8 cellular contexts compared by ENCODE assay signal in the genomic region with DNA sequence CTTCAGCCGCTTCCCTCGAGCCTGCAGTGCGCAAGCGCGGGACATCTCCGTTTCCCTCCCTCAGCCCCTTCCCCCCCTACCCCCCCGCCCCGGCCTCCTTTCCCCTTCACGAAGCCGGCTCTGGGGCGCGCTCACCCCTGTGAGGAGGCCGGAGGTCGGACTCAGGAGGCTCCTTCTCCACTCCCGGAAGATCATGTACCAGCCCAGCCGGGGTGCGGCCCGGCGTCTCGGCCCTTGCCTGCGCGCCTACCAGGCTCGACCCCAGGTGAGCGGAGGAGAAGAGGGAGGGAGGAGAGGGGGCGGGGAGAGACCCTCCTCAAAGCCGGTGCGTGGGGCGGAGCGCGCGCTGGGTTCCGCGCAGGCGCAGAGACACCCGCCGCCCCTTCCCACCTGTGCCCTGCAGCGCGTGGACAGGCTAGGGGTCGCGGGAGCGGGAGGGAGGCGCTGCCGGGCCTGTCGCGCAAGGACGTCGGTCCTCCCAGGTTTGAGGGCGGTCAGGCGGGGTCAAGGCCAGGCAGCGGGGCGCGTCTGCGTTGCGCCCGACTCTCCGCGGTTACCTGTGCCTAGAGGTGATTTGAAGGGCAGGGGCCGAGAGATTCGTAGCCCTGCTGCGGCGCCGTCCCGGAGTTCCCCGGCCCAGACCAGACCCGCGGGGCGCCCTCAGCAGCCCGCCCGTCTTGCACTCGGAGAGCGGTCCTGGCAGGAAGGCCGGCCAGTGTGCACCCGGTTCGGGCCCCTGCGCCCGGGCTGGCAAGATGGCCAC. TPM values are rescaled to one million over a fixed set of nuclear protein-coding genes. Genes with fewer than 3 reads are reported as not detected.
DNase-seq lines count a peak whose midpoint lies in the region; ATAC-seq and TF ChIP-seq lines count a peak whose summit lies in the region.

A gene with protein sequence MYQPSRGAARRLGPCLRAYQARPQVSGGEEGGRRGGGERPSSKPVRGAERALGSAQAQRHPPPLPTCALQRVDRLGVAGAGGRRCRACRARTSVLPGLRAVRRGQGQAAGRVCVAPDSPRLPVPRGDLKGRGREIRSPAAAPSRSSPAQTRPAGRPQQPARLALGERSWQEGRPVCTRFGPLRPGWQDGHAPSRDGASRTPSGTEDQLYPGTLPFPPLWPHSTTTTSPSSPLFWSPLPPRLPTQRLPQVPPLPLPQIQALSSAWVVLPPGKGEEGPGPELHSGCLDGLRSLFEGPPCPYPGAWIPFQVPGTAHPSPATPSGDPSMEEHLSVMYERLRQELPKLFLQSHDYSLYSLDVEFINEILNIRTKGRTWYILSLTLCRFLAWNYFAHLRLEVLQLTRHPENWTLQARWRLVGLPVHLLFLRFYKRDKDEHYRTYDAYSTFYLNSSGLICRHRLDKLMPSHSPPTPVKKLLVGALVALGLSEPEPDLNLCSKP (plus strand): TSS at position 95 of the 763 bp plus-strand sequence. CDS start 99 bp downstream, at position 194.

- no peaks in the 10 kb centered on the region for H3K9me3 ChIP-seq in esophagus muscularis mucosa

- H3K4me3 Mint-ChIP-seq in stimulated activated effector memory CD8-positive, alpha-beta T cell treated with anti-CD3 and anti-CD28 coated beads, Interleukin-12 subunit alpha, Interleukin-12 subunit beta, amount 100 ng/mL, for 72 hours, result peak within 1 kb of the TSS; percentile 75

- no peak for TF ChIP-seq EP300 in esophagus muscularis mucosa (IDR thresholded peaks at IDR 0.05)

- peak; percentile 88 for DNase-seq in DMS114 treated with DMSO at 0.1 percent for 48 hours (lab: John Stamatoyannopoulos, UW; ENCODE audit: unreplicated experiment)
- DNase-seq in KBM-7, result peak; percentile 86
- DNase-seq in activated T-cell treated with anti-CD3 and anti-CD28 coated beads, Interleukin-2, amount 50 U/mL, for 48 hours, result peak; percentile 91 to 94
- peak; percentile 96 for DNase-seq in esophagus muscularis mucosa (ENCODE audit: extremely low spot score)
- peak; percentile 91 for DNase-seq in myocyte (ENCODE audit: low read depth)
- DNase-seq in stimulated activated effector memory CD8-positive, alpha-beta T cell treated with anti-CD3 and anti-CD28 coated beads, Interleukin-12 subunit alpha, Interleukin-12 subunit beta, amount 100 ng/mL, for 72 hours (ENCODE audit: low spot score in 2 of 2), result peak; percentile 75 to 92

- H3K4me1 Mint-ChIP-seq in stimulated activated effector memory CD8-positive, alpha-beta T cell treated with anti-CD3 and anti-CD28 coated beads, Interleukin-12 subunit alpha, Interleukin-12 subunit beta, amount 100 ng/mL, for 72 hours, result peaks cover 18% of the 10 kb centered on the region

- peak; percentile 47 for ATAC-seq in GM21717 (IDR thresholded peaks at IDR 0.05; ENCODE audit: unreplicated experiment)
- peak; percentile 85 for ATAC-seq in stimulated activated effector memory CD8-positive, alpha-beta T cell treated with anti-CD3 and anti-CD28 coated beads, Interleukin-12 subunit alpha, Interleukin-12 subunit beta, amount 100 ng/mL, for 72 hours

- in situ Hi-C loops in KBM-7 (cut with MboI; ENCODE audit: low pct_unique_long_range_greater_than_20kb, low sequenced_read_pairs), result no loop called here

- no peak for TF ChIP-seq POLR2A in esophagus muscularis mucosa (IDR thresholded peaks at IDR 0.05; ENCODE audit: low read depth)

- peaks cover 61% of the 10 kb centered on the region for H3K36me3 Mint-ChIP-seq in stimulated activated effector memory CD8-positive, alpha-beta T cell treated with anti-CD3 and anti-CD28 coated beads, Interleukin-12 subunit alpha, Interleukin-12 subunit beta, amount 100 ng/mL, for 72 hours

- peak within 1 kb of the TSS; percentile 93 to 99 (median 98) for H3K27ac ChIP-seq in esophagus muscularis mucosa (replicated peaks in 1 of 4)

- 1% methylated on average over 14 of the region's 76 CpGs for WGBS in esophagus muscularis mucosa

- H3K27me3 ChIP-seq in esophagus muscularis mucosa, result no peaks in the 10 kb centered on the region

- peaks cover 14 to 34% (median 25%) of the 10 kb centered on the region in 4 donors for H3K4me1 ChIP-seq in esophagus muscularis mucosa

- peak within 1 kb of the TSS; percentile 93 to 100 (median 100) for H3K4me3 ChIP-seq in esophagus muscularis mucosa

- no peaks in the 10 kb centered on the region for H3K9me3 Mint-ChIP-seq in stimulated activated effector memory CD8-positive, alpha-beta T cell treated with anti-CD3 and anti-CD28 coated beads, Interleukin-12 subunit alpha, Interleukin-12 subunit beta, amount 100 ng/mL, for 72 hours

- peak within 1 kb of the TSS; percentile 89 for H3K27ac Mint-ChIP-seq in stimulated activated effector memory CD8-positive, alpha-beta T cell treated with anti-CD3 and anti-CD28 coated beads, Interleukin-12 subunit alpha, Interleukin-12 subunit beta, amount 100 ng/mL, for 72 hours

- no peak for TF ChIP-seq CTCF in esophagus muscularis mucosa (IDR thresholded peaks at IDR 0.05)

- H3K36me3 ChIP-seq in esophagus muscularis mucosa, result peaks cover 13 to 63% (median 38%) of the 10 kb centered on the region in 4 donors

- intact Hi-C loops in esophagus muscularis mucosa (cut with DNase I), result no loop called here

TF ChIP-seq in PFSK-1, 5 proteins besides CTCF, POLR2A, EP300 and RAD21:
- TF ChIP-seq FOXP2 (optimal IDR thresholded peaks at IDR 0.05; ENCODE audit: borderline replicate concordance, extremely low read depth, extremely low read length, insufficient read depth), result peak; percentile 60
- TF ChIP-seq TAF1 (IDR thresholded peaks at IDR 0.05; ENCODE audit: borderline replicate concordance, insufficient read depth, low read length), result peak; percentile 66; the same call in 1 of the 2 replicates
- peak; percentile 82 for TF ChIP-seq POLR2AphosphoS5 (IDR thresholded peaks at IDR 0.05; ENCODE audit: low read depth, low read length)
- TF ChIP-seq, protein P1, sequence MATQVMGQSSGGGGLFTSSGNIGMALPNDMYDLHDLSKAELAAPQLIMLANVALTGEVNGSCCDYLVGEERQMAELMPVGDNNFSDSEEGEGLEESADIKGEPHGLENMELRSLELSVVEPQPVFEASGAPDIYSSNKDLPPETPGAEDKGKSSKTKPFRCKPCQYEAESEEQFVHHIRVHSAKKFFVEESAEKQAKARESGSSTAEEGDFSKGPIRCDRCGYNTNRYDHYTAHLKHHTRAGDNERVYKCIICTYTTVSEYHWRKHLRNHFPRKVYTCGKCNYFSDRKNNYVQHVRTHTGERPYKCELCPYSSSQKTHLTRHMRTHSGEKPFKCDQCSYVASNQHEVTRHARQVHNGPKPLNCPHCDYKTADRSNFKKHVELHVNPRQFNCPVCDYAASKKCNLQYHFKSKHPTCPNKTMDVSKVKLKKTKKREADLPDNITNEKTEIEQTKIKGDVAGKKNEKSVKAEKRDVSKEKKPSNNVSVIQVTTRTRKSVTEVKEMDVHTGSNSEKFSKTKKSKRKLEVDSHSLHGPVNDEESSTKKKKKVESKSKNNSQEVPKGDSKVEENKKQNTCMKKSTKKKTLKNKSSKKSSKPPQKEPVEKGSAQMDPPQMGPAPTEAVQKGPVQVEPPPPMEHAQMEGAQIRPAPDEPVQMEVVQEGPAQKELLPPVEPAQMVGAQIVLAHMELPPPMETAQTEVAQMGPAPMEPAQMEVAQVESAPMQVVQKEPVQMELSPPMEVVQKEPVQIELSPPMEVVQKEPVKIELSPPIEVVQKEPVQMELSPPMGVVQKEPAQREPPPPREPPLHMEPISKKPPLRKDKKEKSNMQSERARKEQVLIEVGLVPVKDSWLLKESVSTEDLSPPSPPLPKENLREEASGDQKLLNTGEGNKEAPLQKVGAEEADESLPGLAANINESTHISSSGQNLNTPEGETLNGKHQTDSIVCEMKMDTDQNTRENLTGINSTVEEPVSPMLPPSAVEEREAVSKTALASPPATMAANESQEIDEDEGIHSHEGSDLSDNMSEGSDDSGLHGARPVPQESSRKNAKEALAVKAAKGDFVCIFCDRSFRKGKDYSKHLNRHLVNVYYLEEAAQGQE (IDR thresholded peaks at IDR 0.05; ENCODE audit: insufficient read depth in 1 of 2, low read depth in 2 of 2, low read length in 2 of 2), result no peak

RNA-seq across cellular contexts. Expression of the gene that starts here (rescaled TPM):
- polyA plus RNA-seq in PFSK-1 (2012; ENCODE audit: insufficient read length, low read depth), result 35.7 TPM
- total RNA-seq in esophagus muscularis mucosa (10 to 100 TPM in 3 of 4 donors, 1 to 10 TPM in 1; 8.0 to 28.2 (median 24.0) TPM), myocyte (7.0 and 7.5 TPM in 2 replicates)
- 15.8 TPM for polyA plus RNA-seq in myocyte (2012)

Comparison
In these comparisons a context has a peak if more than half of its experiments do, and no peak if none do; other contexts are left out.
1. Peak in every context shown above with its lines: DNase-seq, ATAC-seq, H3K4me3 ChIP-seq and H3K27ac ChIP-seq.